18 cellular contexts compared by ENCODE assay signal in genomic region chrX:6382284-6382683, GRCh38.
DNase-seq lines count a peak whose midpoint lies in the region; ATAC-seq, FAIRE-seq and TF ChIP-seq lines count a peak whose summit lies in the region.
"Had no signal": no experiment of that assay in that cellular context is flagged by ENCODE, and none has a peak within 500 bp of the region (broad histone marks: within the 10 kb centered on the region; RNA-seq: fewer than 3 reads in every experiment).

No MANE protein-coding gene starts in this region.

- H3K27me3 ChIP-seq in body of pancreas (no peaks in the 10 kb centered on the region), small intestine (ENCODE audit: control insufficient read depth in 2 of 2, insufficient read depth in 2 of 2, low read length in 2 of 2) (no peaks in the 10 kb centered on the region)
- H3K27me3 ChIP-seq: BLaER1 treated with 17β-estradiol and CSF1 and Interleukin-3, amounts not matched to agents 10 nM and 100 nM had no signal

- FAIRE-seq in small intestine (lab: Jason Lieb, UNC) = no peak
- FAIRE-seq: GM12892, GM18507 had no signal

- no peak overlapping the region for H3K27ac Mint-ChIP-seq in T-helper 17 cell
- H3K27ac Mint-ChIP-seq: B cell; CD8-positive, alpha-beta T cell had no signal

- ATAC-seq in body of pancreas (peak; percentile 64), left colon (peak; percentile 59), mucosa of descending colon (peak; percentile 66), T-helper 17 cell (no peak), HG03571 (IDR thresholded peaks at IDR 0.05; ENCODE audit: unreplicated experiment) (no peak)
- ATAC-seq: CD8-positive, alpha-beta T cell had no signal

- H3K4me3 Mint-ChIP-seq in T-helper 17 cell = no peak overlapping the region
- H3K4me3 Mint-ChIP-seq: B cell; CD8-positive, alpha-beta T cell had no signal

- 9 to 24% methylated on average over 9 of the region's 9 CpGs for WGBS in body of pancreas, 2 donors
- 17 to 54% (median 27%) methylated on average over 9 of the region's 9 CpGs for WGBS in small intestine, 3 donors

- H3K4me3 ChIP-seq in body of pancreas (no peak overlapping the region), mucosa of descending colon (no peak overlapping the region), small intestine (ENCODE audit: low read depth in 1 of 2, low read length in 2 of 2) (no peak overlapping the region)
- H3K4me3 ChIP-seq: BLaER1 treated with 17β-estradiol and CSF1 and Interleukin-3, amounts not matched to agents 10 nM and 100 nM; GM23248; HAP-1 had no signal

- H3K4me1 ChIP-seq in body of pancreas (peaks cover 13% of the 10 kb centered on the region), mucosa of descending colon (ENCODE audit: low read depth) (no peaks in the 10 kb centered on the region), small intestine (ENCODE audit: control insufficient read depth in 2 of 2, insufficient read depth in 1 of 2, low read depth in 1 of 2, low read length in 1 of 2) (peaks cover 0 to 1% of the 10 kb centered on the region in 2 donors)
- H3K4me1 ChIP-seq: BLaER1 treated with 17β-estradiol and CSF1 and Interleukin-3, amounts not matched to agents 10 nM and 100 nM; HAP-1 had no signal

- DNase-seq in body of pancreas = peak in 3 of 4 donors; percentile 11 to 15 (median 14)
- no peak for DNase-seq in left colon
- DNase-seq in mucosa of descending colon = peak in 1 of 3 donors; percentile 2
- DNase-seq in small intestine = peak; percentile 66
- no peak for DNase-seq in ureter (ENCODE audit: low spot score)
- no peak for DNase-seq in T-helper 17 cell
- DNase-seq: CD8-positive, alpha-beta T cell; COR-L47; DMS153; DMS79; GDM1; GM23248 had no signal

- H3K27ac ChIP-seq in body of pancreas = no peak overlapping the region
- no peak overlapping the region for H3K27ac ChIP-seq in small intestine (ENCODE audit: low read depth in 1 of 2, low read length in 1 of 2)
- H3K27ac ChIP-seq: BLaER1 treated with 17β-estradiol and CSF1 and Interleukin-3, amounts not matched to agents 10 nM and 100 nM; GM23248 had no signal

- intact Hi-C loops in body of pancreas (cut with DNase I) = no loop called here
- intact Hi-C loops in left colon (cut with DNase I, micrococcal nuclease) = no loop called here
- intact Hi-C loops in mucosa of descending colon (cut with DNase I, micrococcal nuclease) = no loop called here

- no peaks in the 10 kb centered on the region for H3K27me3 Mint-ChIP-seq in T-helper 17 cell
- H3K27me3 Mint-ChIP-seq: B cell had no signal

- H3K36me3 Mint-ChIP-seq in T-helper 17 cell (ENCODE audit: low read depth) = no peaks in the 10 kb centered on the region
- H3K36me3 Mint-ChIP-seq: CD8-positive, alpha-beta T cell had no signal

- TF ChIP-seq CTCF in body of pancreas (IDR thresholded peaks at IDR 0.05) (no peak), mucosa of descending colon (IDR thresholded peaks at IDR 0.05) (no peak)

- no peaks in the 10 kb centered on the region for H3K4me1 Mint-ChIP-seq in T-helper 17 cell
- H3K4me1 Mint-ChIP-seq: B cell had no signal

- no peaks in the 10 kb centered on the region for H3K36me3 ChIP-seq in body of pancreas (replicated peaks in 1 of 2; ENCODE audit: insufficient read depth in 1 of 2, low read depth in 2 of 2)
- H3K36me3 ChIP-seq in mucosa of descending colon (ENCODE audit: low read depth) = no peaks in the 10 kb centered on the region
- no peaks in the 10 kb centered on the region for H3K36me3 ChIP-seq in small intestine (ENCODE audit: control insufficient read depth in 2 of 2, insufficient read depth in 2 of 2, low read length in 2 of 2)
- H3K36me3 ChIP-seq: BLaER1 treated with 17β-estradiol and CSF1 and Interleukin-3, amounts not matched to agents 10 nM and 100 nM; HAP-1 had no signal

- H3K9me3 ChIP-seq in body of pancreas (no peaks in the 10 kb centered on the region), mucosa of descending colon (no peaks in the 10 kb centered on the region), small intestine (ENCODE audit: control insufficient read depth, low read depth) (no peaks in the 10 kb centered on the region), T-helper 17 cell (ENCODE audit: control insufficient read depth, low read length, poor library complexity, severe bottlenecking) (no peaks in the 10 kb centered on the region)
- H3K9me3 ChIP-seq: BLaER1 treated with 17β-estradiol and CSF1 and Interleukin-3, amounts not matched to agents 10 nM and 100 nM; HAP-1 had no signal

- no peak for TF ChIP-seq POLR2A in body of pancreas (IDR thresholded peaks at IDR 0.05)

Comparison
In these comparisons a context has a peak if more than half of its experiments do, and no peak if none do; other contexts are left out.
1. ATAC-seq: peak in body of pancreas (single experiment), left colon (single experiment) and mucosa of descending colon (single experiment); none in T-helper 17 cell (single experiment) and HG03571 (single experiment).
2. DNase-seq: peak in body of pancreas (3 of 4) and small intestine (single experiment); none in left colon (0 of 2), ureter (single experiment) and T-helper 17 cell (0 of 3).